ENCODE assay signal across 8 cellular contexts in the genomic region with DNA sequence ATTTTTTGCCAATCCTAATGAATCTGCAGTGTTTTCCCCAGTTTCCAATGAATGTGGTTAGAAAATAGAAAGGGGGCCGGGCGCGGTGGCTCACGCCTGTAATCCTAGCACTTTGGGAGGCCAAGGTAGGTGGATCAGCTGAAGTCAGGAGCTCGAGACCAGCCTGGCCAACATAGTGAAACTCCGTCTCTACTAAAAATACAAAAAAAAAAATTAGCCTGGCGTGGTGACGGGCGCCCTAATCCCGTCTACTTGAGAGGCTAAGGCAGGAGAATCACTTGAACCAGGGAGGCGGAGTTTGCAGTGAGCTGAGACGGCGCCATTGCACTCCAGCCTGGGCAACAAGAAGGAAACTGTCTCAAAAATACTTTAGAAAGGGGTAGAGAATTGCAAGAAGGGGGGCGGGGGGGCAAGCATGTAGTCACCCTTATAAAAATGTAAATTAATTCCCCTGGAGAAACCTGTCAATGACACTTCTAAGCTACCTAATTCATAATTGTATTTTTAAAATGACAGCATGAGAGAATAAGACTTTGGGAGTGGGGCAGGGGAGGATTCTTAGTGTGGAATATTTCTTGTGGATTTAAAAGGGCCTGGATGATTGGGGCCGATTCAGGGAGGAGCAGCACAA. TPM values are rescaled to one million over a fixed set of nuclear protein-coding genes. Genes with fewer than 3 reads are reported as not detected.
DNase-seq lines count a peak whose midpoint lies in the region; ATAC-seq and TF ChIP-seq lines count a peak whose summit lies in the region.

No MANE protein-coding gene starts in this region.

- H3K4me1 Mint-ChIP-seq in T-helper 2 cell treated with Interferon-gamma antibody and Interleukin-4, amounts not matched to agents 5 μg/mL and 100 μg/mL, for 36 hours (ENCODE audit: low read depth) = peaks cover 29% of the 10 kb centered on the region
- H3K4me1 Mint-ChIP-seq in activated CD4-positive, alpha-beta memory T cell treated with anti-CD3 and anti-CD28 coated beads, Interleukin-2, amount 10 ng/mL, durations not matched to agents 7 days and 5 days = peaks cover 31% of the 10 kb centered on the region
- peaks cover 38% of the 10 kb centered on the region for H3K4me1 Mint-ChIP-seq in stimulated activated naive CD8-positive, alpha-beta T cell treated with anti-CD3 and anti-CD28 coated beads, Interleukin-15, amount 100 ng/mL, for 72 hours

- peak overlapping the region; percentile 98 for H3K4me3 Mint-ChIP-seq in T-helper 2 cell treated with Interferon-gamma antibody and Interleukin-4, amounts not matched to agents 5 μg/mL and 100 μg/mL, for 36 hours
- H3K4me3 Mint-ChIP-seq in activated CD4-positive, alpha-beta memory T cell treated with anti-CD3 and anti-CD28 coated beads, Interleukin-2, amount 10 ng/mL, durations not matched to agents 7 days and 5 days = peak overlapping the region; percentile 98
- H3K4me3 Mint-ChIP-seq in stimulated activated naive CD8-positive, alpha-beta T cell treated with anti-CD3 and anti-CD28 coated beads, Interleukin-15, amount 100 ng/mL, for 72 hours = peak overlapping the region; percentile 96 to 98

- H3K27me3 ChIP-seq in iPS-20b (ENCODE audit: insufficient read depth, low read length) = no peaks in the 10 kb centered on the region
- H3K27me3 ChIP-seq in gastroesophageal sphincter = no peaks in the 10 kb centered on the region

- TF ChIP-seq CTCF in gastroesophageal sphincter (IDR thresholded peaks at IDR 0.05) = no peak

- peaks cover 8% of the 10 kb centered on the region for H3K36me3 Mint-ChIP-seq in T-helper 2 cell treated with Interferon-gamma antibody and Interleukin-4, amounts not matched to agents 5 μg/mL and 100 μg/mL, for 36 hours (ENCODE audit: low read depth)
- H3K36me3 Mint-ChIP-seq in activated CD4-positive, alpha-beta memory T cell treated with anti-CD3 and anti-CD28 coated beads, Interleukin-2, amount 10 ng/mL, durations not matched to agents 7 days and 5 days (ENCODE audit: low read depth) = peaks cover 14% of the 10 kb centered on the region

- POLR2A ChIA-PET in activated CD4-positive, alpha-beta memory T cell treated with anti-CD3 and anti-CD28 coated beads, Interleukin-2, amount 10 ng/mL, durations not matched to agents 7 days and 5 days (lab: Charles Lee) = interaction anchor here (0.6 to 7.3 kb wide), 17 partner anchors 12 to 347 kb away, joined by 3 to 99 read pairs (median 21); partner anchors contain the start of genes DNAAF2, KLHDC1, LRR1 and MGAT2

- H3K4me1 ChIP-seq in iPS-20b (ENCODE audit: insufficient read depth, low read length) (peaks cover 3% of the 10 kb centered on the region), gastroesophageal sphincter (peaks cover 0 to 42% (median 23%) of the 10 kb centered on the region in 3 donors)

- no peak for DNase-seq in T-helper 2 cell treated with Interferon-gamma antibody and Interleukin-4, amounts not matched to agents 5 μg/mL and 100 μg/mL, for 36 hours (ENCODE audit: low spot score)
- DNase-seq in T-helper 2 cell (no peak), NCI-H1092 (lab: John Stamatoyannopoulos, UW) (no peak)
- DNase-seq in activated CD4-positive, alpha-beta memory T cell treated with anti-CD3 and anti-CD28 coated beads, Interleukin-2, amount 10 ng/mL, durations not matched to agents 7 days and 5 days = no peak
- no peak for DNase-seq in stimulated activated naive CD8-positive, alpha-beta T cell treated with anti-CD3 and anti-CD28 coated beads, Interleukin-15, amount 100 ng/mL, for 72 hours

- H3K36me3 ChIP-seq in iPS-20b (ENCODE audit: insufficient read depth, low read depth, low read length) (peaks cover 17% of the 10 kb centered on the region), gastroesophageal sphincter (peaks cover 0 to 30% of the 10 kb centered on the region in 2 donors)

- H3K27ac ChIP-seq in iPS-20b (ENCODE audit: low read length) = no peak overlapping the region
- peak overlapping the region in 2 of 4 donors; percentile 97 to 98 for H3K27ac ChIP-seq in gastroesophageal sphincter

- H3K27ac Mint-ChIP-seq in T-helper 2 cell treated with Interferon-gamma antibody and Interleukin-4, amounts not matched to agents 5 μg/mL and 100 μg/mL, for 36 hours = peak overlapping the region; percentile 100
- H3K27ac Mint-ChIP-seq in activated CD4-positive, alpha-beta memory T cell treated with anti-CD3 and anti-CD28 coated beads, Interleukin-2, amount 10 ng/mL, durations not matched to agents 7 days and 5 days = peak overlapping the region; percentile 98
- peak overlapping the region in 1 of 2 donors; percentile 100 for H3K27ac Mint-ChIP-seq in stimulated activated naive CD8-positive, alpha-beta T cell treated with anti-CD3 and anti-CD28 coated beads, Interleukin-15, amount 100 ng/mL, for 72 hours

- H3K9me3 ChIP-seq in iPS-20b (ENCODE audit: insufficient read depth, low read depth, low read length) (no peaks in the 10 kb centered on the region), gastroesophageal sphincter (no peaks in the 10 kb centered on the region)

- H3K9me3 Mint-ChIP-seq in T-helper 2 cell treated with Interferon-gamma antibody and Interleukin-4, amounts not matched to agents 5 μg/mL and 100 μg/mL, for 36 hours = no peaks in the 10 kb centered on the region
- no peaks in the 10 kb centered on the region for H3K9me3 Mint-ChIP-seq in activated CD4-positive, alpha-beta memory T cell treated with anti-CD3 and anti-CD28 coated beads, Interleukin-2, amount 10 ng/mL, durations not matched to agents 7 days and 5 days
- H3K9me3 Mint-ChIP-seq in stimulated activated naive CD8-positive, alpha-beta T cell treated with anti-CD3 and anti-CD28 coated beads, Interleukin-15, amount 100 ng/mL, for 72 hours = no peaks in the 10 kb centered on the region

- H3K27me3 Mint-ChIP-seq in T-helper 2 cell treated with Interferon-gamma antibody and Interleukin-4, amounts not matched to agents 5 μg/mL and 100 μg/mL, for 36 hours (ENCODE audit: low read depth) = no peaks in the 10 kb centered on the region
- no peaks in the 10 kb centered on the region for H3K27me3 Mint-ChIP-seq in activated CD4-positive, alpha-beta memory T cell treated with anti-CD3 and anti-CD28 coated beads, Interleukin-2, amount 10 ng/mL, durations not matched to agents 7 days and 5 days
- no peaks in the 10 kb centered on the region for H3K27me3 Mint-ChIP-seq in stimulated activated naive CD8-positive, alpha-beta T cell treated with anti-CD3 and anti-CD28 coated beads, Interleukin-15, amount 100 ng/mL, for 72 hours

- H3K4me3 ChIP-seq in iPS-20b (ENCODE audit: low read length) = peak overlapping the region; percentile 99
- peak overlapping the region in 1 of 2 donors; percentile 98 for H3K4me3 ChIP-seq in gastroesophageal sphincter

- 62 to 64% methylated on average over 5 to 10 of the region's 15 CpGs for WGBS in gastroesophageal sphincter (ENCODE audit: low coverage in 1 of 2), 2 donors

- ATAC-seq in stimulated activated naive CD8-positive, alpha-beta T cell treated with anti-CD3 and anti-CD28 coated beads, Interleukin-15, amount 100 ng/mL, for 72 hours = no peak
- ATAC-seq in GM18517 (IDR thresholded peaks at IDR 0.05; ENCODE audit: unreplicated experiment) (no peak), gastroesophageal sphincter (no peak)

- TF ChIP-seq POLR2A in gastroesophageal sphincter (IDR thresholded peaks at IDR 0.05) = no peak

- TF ChIP-seq EP300 in gastroesophageal sphincter (IDR thresholded peaks at IDR 0.05) = no peak

- H3K9ac ChIP-seq in iPS-20b (ENCODE audit: low read depth, low read length) = peak overlapping the region; percentile 99; the same call in 1 of the 2 replicates

- CTCF ChIA-PET in activated CD4-positive, alpha-beta memory T cell treated with anti-CD3 and anti-CD28 coated beads, Interleukin-2, amount 10 ng/mL, durations not matched to agents 7 days and 5 days (lab: Charles Lee) = interaction anchor here (1.0 to 3.9 kb wide), 9 partner anchors 59 to 308 kb away, joined by 3 to 45 read pairs (median 5); partner anchors contain the start of genes DNAAF2, KLHDC1, NEMF and RPS29

RNA-seq across cellular contexts. Expression of gene KLHDC2, which starts 1.7 kb away (rescaled TPM):
- 10 to 100 TPM; 34.3 to 34.7 TPM for total RNA-seq in activated CD4-positive, alpha-beta memory T cell treated with anti-CD3 and anti-CD28 coated beads, Interleukin-2, amount 10 ng/mL, durations not matched to agents 7 days and 5 days
- 100 to 1,000 TPM in 1 of 4 donors, 10 to 100 TPM in 3; 72.3 to 113 (median 97.1) TPM for total RNA-seq in gastroesophageal sphincter
